Comparison of ENCODE assay signal across 23 cellular contexts in the genomic region with DNA sequence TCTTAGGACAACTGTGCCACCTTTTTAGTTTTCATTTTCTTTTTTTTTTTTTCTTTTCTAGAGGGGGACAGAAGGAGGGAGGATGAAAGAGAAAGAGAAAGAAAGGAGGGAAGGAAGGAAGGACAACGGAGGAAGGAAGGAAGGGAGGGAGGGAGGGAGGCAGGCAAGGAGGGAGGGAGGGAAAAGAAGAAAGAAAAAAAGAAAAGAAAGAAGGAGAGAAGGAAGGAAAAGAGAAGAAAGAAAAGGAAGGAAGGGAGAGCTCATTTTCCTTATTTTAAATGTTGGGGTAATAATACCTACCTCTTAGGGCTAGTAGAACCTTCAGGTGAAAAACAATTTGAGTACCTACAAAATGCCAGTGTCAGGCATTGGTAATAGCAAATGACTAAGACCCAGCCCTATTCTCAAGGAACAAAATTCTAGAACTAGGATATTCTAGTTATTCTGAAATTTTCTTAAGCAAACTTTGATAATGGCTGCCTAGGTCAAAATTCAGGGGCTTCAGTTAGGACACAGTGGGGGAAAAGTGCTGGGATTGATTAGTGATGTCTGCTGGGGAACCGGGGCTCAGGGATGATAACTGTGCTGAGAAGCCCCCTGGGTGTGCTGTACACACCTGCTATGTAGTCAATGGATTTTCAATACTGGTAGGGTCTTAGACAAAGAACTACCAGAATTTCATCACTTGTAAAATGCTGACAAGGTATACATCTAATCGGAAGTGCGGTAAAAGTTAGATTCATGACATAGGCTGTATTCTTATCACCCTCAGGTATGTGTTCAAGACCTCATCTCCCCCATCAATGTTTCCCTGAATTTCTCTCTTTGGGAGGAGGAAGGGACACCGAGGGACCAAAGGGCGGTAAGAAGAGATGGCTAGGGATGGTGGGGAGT. TPM values are rescaled to one million over a fixed set of nuclear protein-coding genes. Genes with fewer than 3 reads are reported as not detected.
DNase-seq lines count a peak whose midpoint lies in the region; ATAC-seq lines count a peak whose summit lies in the region.
"Had no signal": no experiment of that assay in that cellular context is flagged by ENCODE, and none has a peak within 500 bp of the region (broad histone marks: within the 10 kb centered on the region; RNA-seq: fewer than 3 reads in every experiment).

No MANE protein-coding gene starts in this region.

- peaks cover 41% of the 10 kb centered on the region for H3K36me3 Mint-ChIP-seq in activated CD4-positive, alpha-beta T cell treated with anti-CD3 and anti-CD28 coated beads, Interleukin-2, amount 10 ng/mL, durations not matched to agents 24 days and 14 days (ENCODE audit: low read depth)
- H3K36me3 Mint-ChIP-seq in CD4-positive, alpha-beta memory T cell, result peaks cover 30 to 35% of the 10 kb centered on the region in 2 donors
- H3K36me3 Mint-ChIP-seq in activated T-helper 17 cell treated with anti-CD3 and anti-CD28 coated beads, Interleukin-2, amount 50 U/mL, for 72 hours (ENCODE audit: low read depth), result peaks cover 86% of the 10 kb centered on the region
- H3K36me3 Mint-ChIP-seq: brain had no signal

- H2AFZ ChIP-seq in mesenchymal stem cell (ENCODE audit: low read depth, low read length), result peak overlapping the region; percentile 4
- H2AFZ ChIP-seq: GM23338 had no signal

- H4K91ac ChIP-seq in mesenchymal stem cell (ENCODE audit: low read length), result no peak overlapping the region

- DNase-seq in activated CD4-positive, alpha-beta T cell treated with anti-CD3 and anti-CD28 coated beads, Interleukin-2, amount 10 ng/mL, durations not matched to agents 24 days and 14 days, result no peak
- no peak for DNase-seq in activated CD4-positive, alpha-beta T cell treated with anti-CD3 and anti-CD28 coated beads, Interleukin-2, amount 50 U/mL, for 1 hour
- DNase-seq in CD4-positive, alpha-beta memory T cell, result no peak
- DNase-seq in mesenchymal stem cell, result no peak
- DNase-seq in NCI-H2227 treated with DMSO at 0.1 percent for 48 hours (lab: John Stamatoyannopoulos, UW), result no peak
- DNase-seq in NCI-H1105 (lab: John Stamatoyannopoulos, UW), result no peak
- DNase-seq: activated CD4-positive, alpha-beta T cell treated with anti-CD3 and anti-CD28 coated beads for 4 hours; activated T-cell treated with anti-CD3 and anti-CD28 coated beads for 4 hours; adrenal gland; AML-193; Caco-2; DMS79; effector memory CD4-positive, alpha-beta T cell; foreskin fibroblast; NCI-H1436 treated with DMSO at 0.1 percent for 48 hours; NCI-H526; occipital lobe had no signal

- H3K4me3 ChIP-seq in CD4-positive, alpha-beta memory T cell (ENCODE audit: low read length in 2 of 2), result no peak overlapping the region
- H3K4me3 ChIP-seq in mesenchymal stem cell (ENCODE audit: insufficient read depth in 1 of 2, low read depth in 1 of 2, low read length in 2 of 2), result no peak overlapping the region
- H3K4me3 ChIP-seq: adrenal gland, GM23338 had no signal

- H3K79me1 ChIP-seq in mesenchymal stem cell (replicated peaks; ENCODE audit: low read length, poor library complexity, severe bottlenecking), result no peaks in the 10 kb centered on the region

- peaks cover 5% of the 10 kb centered on the region for H3K4me1 Mint-ChIP-seq in activated CD4-positive, alpha-beta T cell treated with anti-CD3 and anti-CD28 coated beads, Interleukin-2, amount 10 ng/mL, durations not matched to agents 24 days and 14 days
- peaks cover 0 to 4% (median 1%) of the 10 kb centered on the region in 4 donors for H3K4me1 Mint-ChIP-seq in CD4-positive, alpha-beta memory T cell
- peaks cover 5% of the 10 kb centered on the region for H3K4me1 Mint-ChIP-seq in activated T-helper 17 cell treated with anti-CD3 and anti-CD28 coated beads, Interleukin-2, amount 50 U/mL, for 72 hours
- H3K4me1 Mint-ChIP-seq: brain, GM23338, memory B cell had no signal

- no peaks in the 10 kb centered on the region for H3K9me3 Mint-ChIP-seq in activated CD4-positive, alpha-beta T cell treated with anti-CD3 and anti-CD28 coated beads, Interleukin-2, amount 10 ng/mL, durations not matched to agents 24 days and 14 days
- no peaks in the 10 kb centered on the region for H3K9me3 Mint-ChIP-seq in CD4-positive, alpha-beta memory T cell
- no peaks in the 10 kb centered on the region for H3K9me3 Mint-ChIP-seq in activated T-helper 17 cell treated with anti-CD3 and anti-CD28 coated beads, Interleukin-2, amount 50 U/mL, for 72 hours
- H3K9me3 Mint-ChIP-seq: brain, GM23338, memory B cell had no signal

- no peaks in the 10 kb centered on the region for H3K27me3 ChIP-seq in CD4-positive, alpha-beta memory T cell (ENCODE audit: insufficient read depth, low read length)
- peaks cover 0 to 11% of the 10 kb centered on the region in 2 experiments for H3K27me3 ChIP-seq in mesenchymal stem cell (ENCODE audit: control insufficient read depth in 1 of 2, insufficient read depth in 1 of 2, low read length in 2 of 2)
- H3K27me3 ChIP-seq: adrenal gland had no signal

- H2AK5ac ChIP-seq in mesenchymal stem cell (ENCODE audit: low read length, severe bottlenecking), result no peak overlapping the region

- no peak overlapping the region for H3K4me2 ChIP-seq in mesenchymal stem cell (ENCODE audit: low read length, poor library complexity, severe bottlenecking)
- H3K4me2 ChIP-seq: GM23338 had no signal

- peaks cover 64% of the 10 kb centered on the region for H3K36me3 ChIP-seq in CD4-positive, alpha-beta memory T cell (ENCODE audit: insufficient read depth, low read length)
- no peaks in the 10 kb centered on the region for H3K36me3 ChIP-seq in mesenchymal stem cell (ENCODE audit: control insufficient read depth in 1 of 2, insufficient read depth in 2 of 2, low read depth in 1 of 2, low read length in 2 of 2)
- H3K36me3 ChIP-seq: adrenal gland had no signal

- H3K18ac ChIP-seq in mesenchymal stem cell (ENCODE audit: low read depth in 1 of 2, low read length in 2 of 2), result no peak overlapping the region

- no peak overlapping the region for H3K23ac ChIP-seq in mesenchymal stem cell (ENCODE audit: low read length in 2 of 2)

- ATAC-seq in activated T-helper 17 cell treated with anti-CD3 and anti-CD28 coated beads, Interleukin-2, amount 50 U/mL, for 72 hours (replicated peaks), result no peak
- ATAC-seq in HG02623 (IDR thresholded peaks at IDR 0.05; ENCODE audit: unreplicated experiment), result no peak
- ATAC-seq: GM23338 had no signal

- H2BK15ac ChIP-seq in mesenchymal stem cell (ENCODE audit: low read depth, poor library complexity, severe bottlenecking), result no peak overlapping the region

- H3K9me3 ChIP-seq in CD4-positive, alpha-beta memory T cell (ENCODE audit: control insufficient read depth in 1 of 2, low read length in 2 of 2), result no peaks in the 10 kb centered on the region
- H3K9me3 ChIP-seq in mesenchymal stem cell (ENCODE audit: control insufficient read depth, low read length), result no peaks in the 10 kb centered on the region
- H3K9me3 ChIP-seq: adrenal gland, Caco-2 had no signal

- CTCF ChIA-PET in CD4-positive, alpha-beta memory T cell (lab: Charles Lee; ENCODE audit: partially characterized antibody), result no interaction called here

- H3K4me3 Mint-ChIP-seq in activated CD4-positive, alpha-beta T cell treated with anti-CD3 and anti-CD28 coated beads, Interleukin-2, amount 10 ng/mL, durations not matched to agents 24 days and 14 days, result no peak overlapping the region
- H3K4me3 Mint-ChIP-seq in CD4-positive, alpha-beta memory T cell, result no peak overlapping the region
- H3K4me3 Mint-ChIP-seq in activated T-helper 17 cell treated with anti-CD3 and anti-CD28 coated beads, Interleukin-2, amount 50 U/mL, for 72 hours, result no peak overlapping the region
- H3K4me3 Mint-ChIP-seq: brain, GM23338, memory B cell had no signal

- H3K9ac ChIP-seq in mesenchymal stem cell (ENCODE audit: low read length), result no peak overlapping the region

- H3K14ac ChIP-seq in mesenchymal stem cell (ENCODE audit: low read length in 2 of 2), result no peak overlapping the region

- no peaks in the 10 kb centered on the region for H3K27me3 Mint-ChIP-seq in activated CD4-positive, alpha-beta T cell treated with anti-CD3 and anti-CD28 coated beads, Interleukin-2, amount 10 ng/mL, durations not matched to agents 24 days and 14 days
- no peaks in the 10 kb centered on the region for H3K27me3 Mint-ChIP-seq in CD4-positive, alpha-beta memory T cell
- H3K27me3 Mint-ChIP-seq in activated T-helper 17 cell treated with anti-CD3 and anti-CD28 coated beads, Interleukin-2, amount 50 U/mL, for 72 hours, result no peaks in the 10 kb centered on the region
- H3K27me3 Mint-ChIP-seq: memory B cell had no signal

- 76% methylated on average over 4 of the region's 6 CpGs for WGBS in mesenchymal stem cell

- peak overlapping the region; percentile 59 for H3K27ac Mint-ChIP-seq in activated CD4-positive, alpha-beta T cell treated with anti-CD3 and anti-CD28 coated beads, Interleukin-2, amount 10 ng/mL, durations not matched to agents 24 days and 14 days
- peak overlapping the region in 6 of 7 donors; percentile 60 to 86 (median 80) for H3K27ac Mint-ChIP-seq in CD4-positive, alpha-beta memory T cell
- peak overlapping the region; percentile 82 for H3K27ac Mint-ChIP-seq in activated T-helper 17 cell treated with anti-CD3 and anti-CD28 coated beads, Interleukin-2, amount 50 U/mL, for 72 hours
- H3K27ac Mint-ChIP-seq: brain, GM23338, memory B cell had no signal

- no peak overlapping the region for H2BK12ac ChIP-seq in mesenchymal stem cell (ENCODE audit: low read length in 2 of 2)

- H2BK5ac ChIP-seq in mesenchymal stem cell (ENCODE audit: low read depth, low read length, poor library complexity, severe bottlenecking), result no peak overlapping the region

- POLR2A ChIA-PET in CD4-positive, alpha-beta memory T cell (lab: Charles Lee; ENCODE audit: partially characterized antibody), result interaction anchor here (1.2 to 41.1 kb wide), 5 partner anchors 8 to 55 kb away, joined by 5 to 1162 read pairs (median 22); partner anchors contain the start of genes ITGAL and SEPHS2

- no peak overlapping the region for H4K8ac ChIP-seq in mesenchymal stem cell (ENCODE audit: low read length)

- intact Hi-C loops in activated CD4-positive, alpha-beta T cell treated with anti-CD3 and anti-CD28 coated beads, Interleukin-2, amount 10 ng/mL, durations not matched to agents 24 days and 14 days (cut with micrococcal nuclease), result no loop called here
- intact Hi-C loops in CD4-positive, alpha-beta memory T cell (cut with micrococcal nuclease), result no loop called here

- H3K27ac ChIP-seq in CD4-positive, alpha-beta memory T cell (ENCODE audit: low read depth, low read length), result no peak overlapping the region
- H3K27ac ChIP-seq in mesenchymal stem cell (ENCODE audit: low read length, poor library complexity, severe bottlenecking), result no peak overlapping the region
- H3K27ac ChIP-seq: adrenal gland had no signal

- no peaks in the 10 kb centered on the region for H3K4me1 ChIP-seq in CD4-positive, alpha-beta memory T cell (ENCODE audit: insufficient read depth, low read length)
- H3K4me1 ChIP-seq in mesenchymal stem cell (ENCODE audit: control insufficient read depth, insufficient read depth, low read depth, low read length), result no peaks in the 10 kb centered on the region
- H3K4me1 ChIP-seq: adrenal gland, Caco-2 had no signal

- no peak overlapping the region for H2BK120ac ChIP-seq in mesenchymal stem cell (ENCODE audit: low read depth, low read length)

- H3K4ac ChIP-seq in mesenchymal stem cell (ENCODE audit: low read depth in 1 of 2, low read length in 2 of 2), result no peak overlapping the region

RNA-seq across cellular contexts. Expression of gene ZNF768, which starts 22.7 kb away (rescaled TPM):
- total RNA-seq in activated CD4-positive, alpha-beta T cell treated with anti-CD3 and anti-CD28 coated beads, Interleukin-2, amount 10 ng/mL, durations not matched to agents 24 days and 14 days, result 12.9 and 14.8 TPM in 2 replicates
- 1 to 10 TPM; 5.8 to 6.1 TPM for total RNA-seq in CD4-positive, alpha-beta memory T cell
- polyA plus RNA-seq in CD4-positive, alpha-beta memory T cell, result 1 to 10 TPM in 1 of 2 donors, under 1 TPM in 1; 0.69 to 1.7 TPM
- total RNA-seq in activated T-helper 17 cell treated with anti-CD3 and anti-CD28 coated beads, Interleukin-2, amount 50 U/mL, for 72 hours, result 1 to 10 TPM; 3.7 to 5.3 TPM
- 21.3 TPM for polyA plus RNA-seq in mesenchymal stem cell (2013, experiment 1 of 2)
- polyA plus RNA-seq in mesenchymal stem cell (2013, experiment 2 of 2), result 20.6 TPM

RNA-seq across cellular contexts. Expression of gene ZNF747, which starts 31.0 kb away (rescaled TPM):
- total RNA-seq in activated CD4-positive, alpha-beta T cell treated with anti-CD3 and anti-CD28 coated beads, Interleukin-2, amount 10 ng/mL, durations not matched to agents 24 days and 14 days, result 10.5 and 13.6 TPM in 2 replicates
- 10 to 100 TPM; 15.7 to 17.8 TPM for total RNA-seq in CD4-positive, alpha-beta memory T cell
- polyA plus RNA-seq in CD4-positive, alpha-beta memory T cell, result 1 to 10 TPM; 7.8 to 8.8 TPM
- 10 to 100 TPM in 1 of 2 donors, 1 to 10 TPM in 1; 6.9 to 12.9 TPM for total RNA-seq in activated T-helper 17 cell treated with anti-CD3 and anti-CD28 coated beads, Interleukin-2, amount 50 U/mL, for 72 hours
- 2.6 TPM for polyA plus RNA-seq in mesenchymal stem cell (2013, experiment 1 of 2)
- 3.0 TPM for polyA plus RNA-seq in mesenchymal stem cell (2013, experiment 2 of 2)

RNA-seq across cellular contexts. Expression of gene ITGAL, which starts 31.1 kb away (rescaled TPM):
- total RNA-seq in activated CD4-positive, alpha-beta T cell treated with anti-CD3 and anti-CD28 coated beads, Interleukin-2, amount 10 ng/mL, durations not matched to agents 24 days and 14 days, result 264 and 267 TPM in 2 replicates
- total RNA-seq in CD4-positive, alpha-beta memory T cell, result 100 to 1,000 TPM; 648 to 657 TPM
- polyA plus RNA-seq in CD4-positive, alpha-beta memory T cell, result 100 to 1,000 TPM; 110 to 159 TPM
- 100 to 1,000 TPM; 319 to 344 TPM for total RNA-seq in activated T-helper 17 cell treated with anti-CD3 and anti-CD28 coated beads, Interleukin-2, amount 50 U/mL, for 72 hours
- not detected for polyA plus RNA-seq in mesenchymal stem cell (2013, experiment 1 of 2)
- 0.07 TPM for polyA plus RNA-seq in mesenchymal stem cell (2013, experiment 2 of 2)
- total RNA-seq: HT1080 had no signal

RNA-seq across cellular contexts. Expression of gene ZNF764, which starts 54.5 kb away (rescaled TPM):
- total RNA-seq in activated CD4-positive, alpha-beta T cell treated with anti-CD3 and anti-CD28 coated beads, Interleukin-2, amount 10 ng/mL, durations not matched to agents 24 days and 14 days, result 13.9 and 14.9 TPM in 2 replicates
- 10 to 100 TPM; 28.9 to 29.3 TPM for total RNA-seq in CD4-positive, alpha-beta memory T cell
- 1 to 10 TPM; 4.2 to 8.8 TPM for polyA plus RNA-seq in CD4-positive, alpha-beta memory T cell
- total RNA-seq in activated T-helper 17 cell treated with anti-CD3 and anti-CD28 coated beads, Interleukin-2, amount 50 U/mL, for 72 hours, result 10 to 100 TPM; 13.8 to 14.1 TPM
- 6.1 TPM for polyA plus RNA-seq in mesenchymal stem cell (2013, experiment 1 of 2)
- 5.7 TPM for polyA plus RNA-seq in mesenchymal stem cell (2013, experiment 2 of 2)

RNA-seq across cellular contexts. Expression of gene SEPHS2, which starts 58.0 kb away (rescaled TPM):
- total RNA-seq in activated CD4-positive, alpha-beta T cell treated with anti-CD3 and anti-CD28 coated beads, Interleukin-2, amount 10 ng/mL, durations not matched to agents 24 days and 14 days, result 79.7 and 80.2 TPM in 2 replicates
- 10 to 100 TPM; 42.0 to 44.4 TPM for total RNA-seq in CD4-positive, alpha-beta memory T cell
- 10 to 100 TPM; 56.4 to 65.9 TPM for polyA plus RNA-seq in CD4-positive, alpha-beta memory T cell
- 10 to 100 TPM; 48.9 to 79.1 TPM for total RNA-seq in activated T-helper 17 cell treated with anti-CD3 and anti-CD28 coated beads, Interleukin-2, amount 50 U/mL, for 72 hours
- 35.7 TPM for polyA plus RNA-seq in mesenchymal stem cell (2013, experiment 1 of 2)
- 36.5 TPM for polyA plus RNA-seq in mesenchymal stem cell (2013, experiment 2 of 2)
